1 cellular context compared by ENCODE assay signal in the genomic region with DNA sequence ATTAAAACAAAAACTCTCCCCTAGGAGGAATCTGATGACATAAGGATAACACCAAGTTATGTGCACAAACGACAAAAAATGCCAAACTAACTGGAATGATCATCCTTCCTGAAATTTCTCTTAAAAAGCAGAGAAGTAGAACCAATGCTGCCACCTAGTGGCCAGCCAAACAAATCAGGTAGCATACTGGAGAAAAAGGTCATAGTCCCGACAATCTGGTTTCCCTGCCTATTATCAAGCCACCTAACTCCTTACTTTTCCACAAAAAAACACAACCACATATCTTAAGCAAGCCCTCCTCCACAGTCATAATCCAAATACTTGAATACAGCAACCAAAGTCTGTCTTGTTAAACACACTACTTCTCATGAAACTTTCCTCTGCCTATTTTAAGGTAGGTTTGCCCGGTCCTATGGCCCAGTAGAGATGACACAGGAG.
A peak's percentile ranks its signal among the peaks of the same experiment; 100 is the strongest.
TF ChIP-seq lines count a peak whose summit lies in the region.

No MANE protein-coding gene starts in this region.

TF ChIP-seq in HEK293, 187 proteins besides CTCF, POLR2A, EP300 and RAD21 (continued from another document):
- TF ChIP-seq, protein P1, sequence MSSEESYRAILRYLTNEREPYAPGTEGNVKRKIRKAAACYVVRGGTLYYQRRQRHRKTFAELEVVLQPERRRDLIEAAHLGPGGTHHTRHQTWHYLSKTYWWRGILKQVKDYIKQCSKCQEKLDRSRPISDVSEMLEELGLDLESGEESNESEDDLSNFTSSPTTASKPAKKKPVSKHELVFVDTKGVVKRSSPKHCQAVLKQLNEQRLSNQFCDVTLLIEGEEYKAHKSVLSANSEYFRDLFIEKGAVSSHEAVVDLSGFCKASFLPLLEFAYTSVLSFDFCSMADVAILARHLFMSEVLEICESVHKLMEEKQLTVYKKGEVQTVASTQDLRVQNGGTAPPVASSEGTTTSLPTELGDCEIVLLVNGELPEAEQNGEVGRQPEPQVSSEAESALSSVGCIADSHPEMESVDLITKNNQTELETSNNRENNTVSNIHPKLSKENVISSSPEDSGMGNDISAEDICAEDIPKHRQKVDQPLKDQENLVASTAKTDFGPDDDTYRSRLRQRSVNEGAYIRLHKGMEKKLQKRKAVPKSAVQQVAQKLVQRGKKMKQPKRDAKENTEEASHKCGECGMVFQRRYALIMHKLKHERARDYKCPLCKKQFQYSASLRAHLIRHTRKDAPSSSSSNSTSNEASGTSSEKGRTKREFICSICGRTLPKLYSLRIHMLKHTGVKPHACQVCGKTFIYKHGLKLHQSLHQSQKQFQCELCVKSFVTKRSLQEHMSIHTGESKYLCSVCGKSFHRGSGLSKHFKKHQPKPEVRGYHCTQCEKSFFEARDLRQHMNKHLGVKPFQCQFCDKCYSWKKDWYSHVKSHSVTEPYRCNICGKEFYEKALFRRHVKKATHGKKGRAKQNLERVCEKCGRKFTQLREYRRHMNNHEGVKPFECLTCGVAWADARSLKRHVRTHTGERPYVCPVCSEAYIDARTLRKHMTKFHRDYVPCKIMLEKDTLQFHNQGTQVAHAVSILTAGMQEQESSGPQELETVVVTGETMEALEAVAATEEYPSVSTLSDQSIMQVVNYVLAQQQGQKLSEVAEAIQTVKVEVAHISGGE (tag by site-specific recombination; conservative IDR thresholded peaks at IDR 0.05; ENCODE audit: low read depth) = no peak
- 0 out of 2 replicates have a peak, but pooled peaks have one; percentile 19 for TF ChIP-seq ZNF366 (tag by site-specific recombination; conservative IDR thresholded peaks at IDR 0.05)
- no peak for TF ChIP-seq ZNF473 (tag by site-specific recombination; IDR thresholded peaks at IDR 0.05)
- TF ChIP-seq ZNF501 (tag by site-specific recombination; IDR thresholded peaks at IDR 0.05) = peak; percentile 46; the same call in 1 of the 2 replicates
- TF ChIP-seq, protein P2, sequence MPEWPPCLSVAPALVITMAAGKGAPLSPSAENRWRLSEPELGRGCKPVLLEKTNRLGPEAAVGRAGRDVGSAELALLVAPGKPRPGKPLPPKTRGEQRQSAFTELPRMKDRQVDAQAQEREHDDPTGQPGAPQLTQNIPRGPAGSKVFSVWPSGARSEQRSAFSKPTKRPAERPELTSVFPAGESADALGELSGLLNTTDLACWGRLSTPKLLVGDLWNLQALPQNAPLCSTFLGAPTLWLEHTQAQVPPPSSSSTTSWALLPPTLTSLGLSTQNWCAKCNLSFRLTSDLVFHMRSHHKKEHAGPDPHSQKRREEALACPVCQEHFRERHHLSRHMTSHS (tag by site-specific recombination; IDR thresholded peaks at IDR 0.05) = no peak
- no peak for TF ChIP-seq ZNF544 (tag by site-specific recombination; IDR thresholded peaks at IDR 0.05)
- TF ChIP-seq ZNF302 (tag by site-specific recombination; IDR thresholded peaks at IDR 0.05; ENCODE audit: low read depth) = no peak
- TF ChIP-seq ZNF600 (tag by site-specific recombination; IDR thresholded peaks at IDR 0.05) = 0 out of 2 replicates have a peak, but pooled peaks have one; percentile 19
- peak; percentile 56 for TF ChIP-seq ZNF660 (tag by site-specific recombination; IDR thresholded peaks at IDR 0.05)
